ENCODE assay signal across 9 cellular contexts in the genomic region with DNA sequence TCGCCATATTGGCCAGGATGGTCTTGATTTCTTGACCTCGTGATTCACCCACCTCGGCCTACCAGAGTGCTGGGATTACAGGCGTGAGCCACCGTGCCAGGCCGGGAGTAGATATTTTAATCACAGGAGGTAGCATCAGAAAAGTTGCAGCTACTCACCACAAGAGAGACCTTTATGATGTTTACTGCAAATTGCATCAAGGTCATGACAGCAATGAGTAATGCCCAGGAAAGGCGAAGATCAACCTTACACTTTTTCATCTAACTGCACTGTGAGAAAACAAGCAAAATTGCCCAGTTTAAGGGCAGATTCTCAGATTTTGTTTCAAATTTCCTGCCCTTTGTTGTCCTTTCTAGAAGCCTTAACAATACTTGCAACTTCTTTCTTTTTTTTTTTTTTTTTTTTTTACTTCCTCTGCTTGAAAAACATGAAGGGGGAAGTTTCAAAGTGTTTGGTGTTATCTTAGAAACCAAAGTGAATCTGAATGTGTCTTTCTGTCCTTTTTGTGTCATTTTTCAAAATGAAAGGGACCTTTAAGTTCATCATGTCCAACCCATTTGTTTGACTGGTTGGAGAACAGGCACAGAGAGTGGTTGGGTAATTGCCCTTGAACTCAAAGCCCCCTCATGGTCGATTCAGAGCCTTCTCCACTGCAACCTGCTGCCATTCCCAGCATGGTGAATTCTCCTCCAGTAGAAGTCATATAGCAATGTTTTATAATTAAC. TPM values are rescaled to one million over a fixed set of nuclear protein-coding genes. Genes with fewer than 3 reads are reported as not detected.
DNase-seq lines count a peak whose midpoint lies in the region; ATAC-seq and TF ChIP-seq lines count a peak whose summit lies in the region.
"Had no signal": no experiment of that assay in that cellular context is flagged by ENCODE, and none has a peak within 500 bp of the region (broad histone marks: within the 10 kb centered on the region; RNA-seq: fewer than 3 reads in every experiment).

No MANE protein-coding gene starts in this region.

- TF ChIP-seq CTCF in NB4 (IDR thresholded peaks at IDR 0.05; ENCODE audit: low read depth, low read length) = no peak

- peak overlapping the region; percentile 97 to 99 for H3K27ac Mint-ChIP-seq in activated naive CD4-positive, alpha-beta T cell treated with anti-CD3 and anti-CD28 coated beads, Interleukin-2, amount 50 U/mL, for 72 hours

- no peak for TF ChIP-seq POLR2A in NB4 (IDR thresholded peaks at IDR 0.05; ENCODE audit: extremely low read depth, insufficient read length)

- H3K27me3 ChIP-seq in muscle layer of duodenum (ENCODE audit: low read depth, low read length) = no peaks in the 10 kb centered on the region

- H3K4me3 ChIP-seq in NB4 (ENCODE audit: low read depth, low read length) = no peak overlapping the region
- H3K4me3 ChIP-seq in muscle layer of duodenum (ENCODE audit: low read depth in 1 of 2, low read length in 2 of 2) = no peak overlapping the region

- peak; percentile 83 to 85 for ATAC-seq in activated naive CD4-positive, alpha-beta T cell treated with anti-CD3 and anti-CD28 coated beads, Interleukin-2, amount 50 U/mL, for 72 hours

- intact Hi-C loops in posterior cingulate gyrus (cut with DNase I) = no loop called here

- peak overlapping the region; percentile 56 for H3K27ac ChIP-seq in muscle layer of duodenum (ENCODE audit: low read length)

- peaks cover 32 to 47% of the 10 kb centered on the region in 2 donors for H3K36me3 Mint-ChIP-seq in activated naive CD4-positive, alpha-beta T cell treated with anti-CD3 and anti-CD28 coated beads, Interleukin-2, amount 50 U/mL, for 72 hours
- H3K36me3 Mint-ChIP-seq: brain had no signal

- peaks cover 41 to 92% of the 10 kb centered on the region in 2 donors for H3K4me1 ChIP-seq in muscle layer of duodenum (ENCODE audit: control insufficient read depth in 1 of 2, insufficient read depth in 2 of 2, low read length in 2 of 2)

- no peaks in the 10 kb centered on the region for H3K36me3 ChIP-seq in muscle layer of duodenum (ENCODE audit: control insufficient read depth in 1 of 2, insufficient read depth in 2 of 2, low read length in 2 of 2)

- H3K9me3 Mint-ChIP-seq in activated naive CD4-positive, alpha-beta T cell treated with anti-CD3 and anti-CD28 coated beads, Interleukin-2, amount 50 U/mL, for 72 hours = no peaks in the 10 kb centered on the region
- H3K9me3 Mint-ChIP-seq: brain had no signal

- DNase-seq in EL = peak; percentile 38
- peak; percentile 68 for DNase-seq in NB4 (ENCODE audit: low read depth)
- peak; percentile 61 to 83 for DNase-seq in activated naive CD4-positive, alpha-beta T cell treated with anti-CD3 and anti-CD28 coated beads, Interleukin-2, amount 50 U/mL, for 72 hours (ENCODE audit: low spot score in 2 of 2)
- no peak for DNase-seq in NAMALWA (ENCODE audit: low spot score)
- DNase-seq in NCI-H2171 treated with DMSO at 0.1 percent for 48 hours (lab: John Stamatoyannopoulos, UW) = no peak
- no peak for DNase-seq in posterior cingulate gyrus
- DNase-seq in amygdala (lab: John Stamatoyannopoulos, UW) = no peak

- H3K9me3 ChIP-seq in muscle layer of duodenum (ENCODE audit: control insufficient read depth in 1 of 2, low read length in 2 of 2) = no peaks in the 10 kb centered on the region

RNA-seq across cellular contexts. Expression of a gene that starts 25.0 kb away (rescaled TPM):
- 10 to 100 TPM; 45.0 to 74.1 TPM for total RNA-seq in activated naive CD4-positive, alpha-beta T cell treated with anti-CD3 and anti-CD28 coated beads, Interleukin-2, amount 50 U/mL, for 72 hours

Comparison
In these comparisons a context has a peak if more than half of its experiments do, and no peak if none do; other contexts are left out.
1. DNase-seq: peak in EL (single experiment), NB4 (single experiment) and activated naive CD4-positive, alpha-beta T cell treated with anti-CD3 and anti-CD28 coated beads, Interleukin-2, amount 50 U/mL, for 72 hours (2 of 2); none in NAMALWA (single experiment), NCI-H2171 treated with DMSO at 0.1 percent for 48 hours (single experiment), posterior cingulate gyrus (0 of 10) and amygdala (0 of 56).